1 cellular context compared by ENCODE assay signal in the genomic region with DNA sequence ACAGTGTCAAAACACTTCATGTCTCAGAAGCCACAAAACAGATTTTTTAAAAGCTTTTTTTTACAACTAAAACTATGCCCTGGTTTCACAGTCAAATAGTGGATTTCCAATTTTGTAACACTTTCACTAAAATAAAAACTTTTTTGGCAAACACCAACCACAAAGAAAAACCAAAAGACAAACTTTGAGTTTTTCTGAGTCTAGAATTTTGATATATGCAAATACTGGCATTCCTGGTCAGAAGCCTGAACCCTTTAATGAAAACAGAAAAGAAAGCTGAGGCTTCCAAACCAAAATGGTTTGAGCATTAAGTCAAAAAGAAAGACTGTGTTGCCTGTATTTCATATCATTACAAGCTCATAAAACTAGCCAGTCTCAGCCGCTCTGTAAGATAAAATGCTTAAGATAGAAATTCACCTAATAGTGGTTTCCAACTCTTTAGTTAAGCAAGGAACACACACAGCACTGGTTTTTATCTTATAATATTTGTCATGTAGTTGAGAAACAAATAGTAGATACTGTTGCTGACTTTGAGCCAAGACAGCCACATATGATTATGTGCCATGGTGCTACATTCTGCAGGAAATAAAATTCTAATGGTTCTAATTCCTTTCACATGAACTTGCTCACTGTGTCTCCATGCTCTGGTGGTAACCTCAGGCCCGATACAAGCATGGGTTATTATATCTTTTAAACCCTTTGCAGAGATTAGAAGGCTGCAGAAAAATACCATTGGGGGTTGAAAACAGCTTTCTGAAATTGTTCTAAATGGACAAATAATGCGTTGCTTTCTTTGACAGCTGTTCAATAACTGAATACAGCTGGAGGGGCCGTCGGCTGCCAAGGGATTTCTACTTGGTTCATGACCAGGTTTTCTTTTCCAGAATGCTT.
TF ChIP-seq lines count a peak whose summit lies in the region.

No MANE protein-coding gene starts in this region.

TF ChIP-seq in endothelial cell of umbilical vein, 7 proteins besides CTCF, POLR2A, EP300 and RAD21:
- TF ChIP-seq, protein P1, sequence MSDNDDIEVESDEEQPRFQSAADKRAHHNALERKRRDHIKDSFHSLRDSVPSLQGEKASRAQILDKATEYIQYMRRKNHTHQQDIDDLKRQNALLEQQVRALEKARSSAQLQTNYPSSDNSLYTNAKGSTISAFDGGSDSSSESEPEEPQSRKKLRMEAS (IDR thresholded peaks at IDR 0.05; ENCODE audit: insufficient read depth, insufficient read length) = no peak
- no peak for TF ChIP-seq EZH2 (IDR thresholded peaks at IDR 0.05; ENCODE audit: borderline replicate concordance, low read depth, low read length, severe bottlenecking)
- no peak for TF ChIP-seq JUN (IDR thresholded peaks at IDR 0.05; ENCODE audit: borderline replicate concordance, insufficient read depth, insufficient read length, low read depth)
- no peak for TF ChIP-seq MYC (IDR thresholded peaks at IDR 0.05; ENCODE audit: low read depth, low read length)
- no peak for TF ChIP-seq POLR2AphosphoS5 (IDR thresholded peaks at IDR 0.05; ENCODE audit: insufficient read depth, low read depth, low read length)
- TF ChIP-seq GATA2 (IDR thresholded peaks at IDR 0.05; ENCODE audit: insufficient read depth, insufficient read length, low read depth, low read length) = no peak
